ENCODE assay signal across 15 cellular contexts in the genomic region with DNA sequence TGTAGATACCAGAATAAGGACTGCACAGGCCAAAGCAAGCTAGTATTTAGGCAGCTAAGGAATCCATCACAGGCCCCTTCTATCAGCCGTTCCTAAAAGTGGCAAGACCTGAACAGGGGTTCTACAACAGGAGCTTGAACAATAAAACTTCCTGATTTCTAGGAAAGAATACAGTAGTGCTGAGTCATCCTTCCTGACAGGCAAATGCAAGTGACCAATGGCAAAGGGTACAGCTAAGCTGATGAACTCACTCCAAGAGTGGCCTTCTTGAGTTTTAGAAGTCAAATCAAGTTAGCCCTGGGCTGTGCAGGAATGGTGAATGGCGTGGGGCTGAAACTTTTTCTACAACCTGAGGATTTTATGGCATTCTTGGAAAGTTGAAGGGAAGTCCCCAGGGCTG.
DNase-seq lines count a peak whose midpoint lies in the region; ATAC-seq and TF ChIP-seq lines count a peak whose summit lies in the region.
"Had no signal": no experiment of that assay in that cellular context is flagged by ENCODE, and none has a peak within 500 bp of the region (broad histone marks: within the 10 kb centered on the region; RNA-seq: fewer than 3 reads in every experiment).

No MANE protein-coding gene starts in this region.

- no peaks in the 10 kb centered on the region for H3K36me3 ChIP-seq in upper lobe of right lung

- no peaks in the 10 kb centered on the region for H3K9me3 ChIP-seq in upper lobe of right lung

- POLR2A ChIA-PET in RWPE1 (lab: Yijun Ruan, JAX; ENCODE audit: low non-redundant PET) = no interaction called here

- H3K4me1 ChIP-seq in upper lobe of right lung = no peaks in the 10 kb centered on the region

- ATAC-seq in upper lobe of right lung = peak; percentile 44
- no peak for ATAC-seq in HG03460 (IDR thresholded peaks at IDR 0.05; ENCODE audit: unreplicated experiment)

- H3K27ac ChIP-seq in RWPE1 (no peak overlapping the region), upper lobe of right lung (no peak overlapping the region)
- H3K27ac ChIP-seq: 22Rv1, dorsolateral prefrontal cortex, hepatocyte had no signal

- peak; percentile 16 for DNase-seq in NK-92 treated with Interleukin-12 subunit alpha and Interleukin-12 subunit beta, amount 100 ng/mL, for 24 hours (lab: John Stamatoyannopoulos, UW)
- DNase-seq in NK-92 (lab: John Stamatoyannopoulos, UW; ENCODE audit: unreplicated experiment) = no peak
- DNase-seq in RWPE1 (ENCODE audit: low spot score) = peak; percentile 12
- peak; percentile 55 for DNase-seq in fibroblast of peridontal ligament (ENCODE audit: extremely low read depth)
- no peak for DNase-seq in upper lobe of right lung
- no peak for DNase-seq in NCI-H1436 treated with DMSO at 0.1 percent for 48 hours (lab: John Stamatoyannopoulos, UW)
- DNase-seq in NCI-H2081 (lab: John Stamatoyannopoulos, UW) = no peak
- DNase-seq: activated CD4-positive, alpha-beta T cell treated with anti-CD3 and anti-CD28 coated beads, Interleukin-2, amount 10 ng/mL, durations not matched to agents 24 days and 14 days; activated naive CD4-positive, alpha-beta T cell treated with anti-CD3 and anti-CD28 coated beads, Interleukin-2, amount 10 ng/mL, durations not matched to agents 7 days and 5 days; dorsolateral prefrontal cortex; midbrain; NCI-H526 had no signal

- no peaks in the 10 kb centered on the region for H3K27me3 ChIP-seq in upper lobe of right lung
- H3K27me3 ChIP-seq: dorsolateral prefrontal cortex, hepatocyte had no signal

- CTCF ChIA-PET in RWPE1 (lab: Yijun Ruan, JAX) = no interaction called here

- no peak overlapping the region for H3K4me3 ChIP-seq in upper lobe of right lung
- H3K4me3 ChIP-seq: dorsolateral prefrontal cortex, hepatocyte had no signal

- intact Hi-C loops in upper lobe of right lung (cut with DNase I) = no loop called here

- TF ChIP-seq CTCF in RWPE1 (conservative IDR thresholded peaks at IDR 0.05; ENCODE audit: low read depth) = no peak
- TF ChIP-seq CTCF in upper lobe of right lung (IDR thresholded peaks at IDR 0.05) = no peak

Comparison
In these comparisons a context has a peak if more than half of its experiments do, and no peak if none do; other contexts are left out.
1. DNase-seq: peak in NK-92 treated with Interleukin-12 subunit alpha and Interleukin-12 subunit beta, amount 100 ng/mL, for 24 hours (single experiment), RWPE1 (single experiment) and fibroblast of peridontal ligament (single experiment); none in NK-92 (single experiment), upper lobe of right lung (single experiment), NCI-H1436 treated with DMSO at 0.1 percent for 48 hours (single experiment) and NCI-H2081 (0 of 2).